1 cellular context compared by ENCODE assay signal in genomic region chr6:44271914-44272313, GRCh38.
TF ChIP-seq lines count a peak whose summit lies in the region.

No MANE protein-coding gene starts in this region.

TF ChIP-seq in WTC11, 78 proteins besides CTCF, POLR2A, EP300 and RAD21:
- no peak for TF ChIP-seq ZNF671 (CRISPR knock-in tag; IDR thresholded peaks at IDR 0.05)
- no peak for TF ChIP-seq ZNF281 (CRISPR knock-in tag; IDR thresholded peaks at IDR 0.05)
- no peak for TF ChIP-seq RELA (CRISPR knock-in tag; IDR thresholded peaks at IDR 0.05; ENCODE audit: borderline replicate concordance)
- no peak for TF ChIP-seq ZNF121 (CRISPR knock-in tag; IDR thresholded peaks at IDR 0.05)
- TF ChIP-seq ZNF512 (CRISPR knock-in tag; IDR thresholded peaks at IDR 0.05; ENCODE audit: borderline replicate concordance): no peak
- no peak for TF ChIP-seq MAX (CRISPR knock-in tag; IDR thresholded peaks at IDR 0.05)
- no peak for TF ChIP-seq GTF2I (CRISPR knock-in tag; conservative IDR thresholded peaks at IDR 0.05)
- TF ChIP-seq OVOL2 (CRISPR knock-in tag; IDR thresholded peaks at IDR 0.05; ENCODE audit: borderline replicate concordance): no peak
- TF ChIP-seq SP1 (CRISPR knock-in tag; conservative IDR thresholded peaks at IDR 0.05): no peak
- TF ChIP-seq JAZF1 (CRISPR knock-in tag; IDR thresholded peaks at IDR 0.05): no peak
- no peak for TF ChIP-seq ZNF425 (CRISPR knock-in tag; conservative IDR thresholded peaks at IDR 0.05)
- TF ChIP-seq GABPB1 (CRISPR knock-in tag; IDR thresholded peaks at IDR 0.05): no peak
- no peak for TF ChIP-seq JUN (CRISPR knock-in tag; IDR thresholded peaks at IDR 0.05)
- TF ChIP-seq ZNF423 (CRISPR knock-in tag; IDR thresholded peaks at IDR 0.05): no peak
- TF ChIP-seq HMGA2 (CRISPR knock-in tag; IDR thresholded peaks at IDR 0.05): no peak
- TF ChIP-seq PREB (CRISPR knock-in tag; IDR thresholded peaks at IDR 0.05; ENCODE audit: borderline replicate concordance): no peak
- TF ChIP-seq AR (CRISPR knock-in tag; IDR thresholded peaks at IDR 0.05): no peak
- no peak for TF ChIP-seq TEAD4 (CRISPR knock-in tag; IDR thresholded peaks at IDR 0.05)
- TF ChIP-seq CDX4 (CRISPR knock-in tag; IDR thresholded peaks at IDR 0.05; ENCODE audit: borderline replicate concordance): no peak
- no peak for TF ChIP-seq PRRX2 (CRISPR knock-in tag; IDR thresholded peaks at IDR 0.05)
